Comparison of ENCODE assay signal across 1 cellular context in genomic region chr16:740764-741505, GRCh38.
TF ChIP-seq lines count a peak whose summit lies in the region.

CIAO3 (minus strand) TSS chr16:740997; CDS start chr16:740985, 12 bp downstream.

TF ChIP-seq in A549, 52 proteins besides CTCF, POLR2A, EP300 and RAD21 (continued from another document):
- TF ChIP-seq REST (IDR thresholded peaks at IDR 0.05) (0 out of 2 replicates have a peak, but pooled peaks have one; percentile 22), SMC3 (IDR thresholded peaks at IDR 0.05) (peak; percentile 63; the same call in 2 of the 3 replicates), ESRRA (IDR thresholded peaks at IDR 0.05; ENCODE audit: borderline replicate concordance, low read length) (no peak)
